Comparison of ENCODE assay signal across 17 cellular contexts in the genomic region with DNA sequence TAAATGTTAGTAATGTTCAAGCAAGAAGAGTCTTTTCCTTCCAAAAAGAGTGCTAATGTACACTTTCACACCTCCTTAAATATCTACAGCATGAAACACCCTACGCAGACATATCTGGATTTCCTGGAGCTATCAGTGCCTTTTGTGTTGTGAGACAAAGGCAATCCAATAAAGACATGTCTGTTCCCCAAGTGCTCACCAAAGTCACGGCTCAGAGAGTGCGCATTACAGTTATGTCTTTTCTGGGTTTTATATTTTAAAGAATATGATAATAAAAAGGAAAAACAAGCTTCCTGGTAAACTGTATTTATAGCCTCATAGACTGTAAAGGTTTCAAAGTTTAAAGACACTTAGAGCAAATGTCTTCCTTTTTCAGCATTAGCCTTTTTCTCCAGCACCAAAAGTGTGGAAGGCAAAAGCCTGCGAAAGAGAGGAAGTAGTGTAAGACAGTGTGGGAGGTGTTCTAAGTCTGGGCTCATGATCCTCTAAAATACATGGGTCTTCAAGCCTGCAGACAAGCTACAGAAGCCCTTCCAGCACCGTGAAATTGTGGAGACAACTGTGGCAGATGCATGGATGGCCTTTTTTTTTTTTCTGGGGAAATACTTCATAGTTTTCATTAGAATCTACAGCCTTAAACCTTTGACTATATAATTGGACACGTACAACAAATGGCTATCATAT.
DNase-seq lines count a peak whose midpoint lies in the region; FAIRE-seq and TF ChIP-seq lines count a peak whose summit lies in the region.
"Had no signal": no experiment of that assay in that cellular context is flagged by ENCODE, and none has a peak within 500 bp of the region (broad histone marks: within the 10 kb centered on the region; RNA-seq: fewer than 3 reads in every experiment).

No MANE protein-coding gene starts in this region.

- H3K4me3 ChIP-seq in Loucy (ENCODE audit: low read length, poor library complexity, severe bottlenecking): no peak overlapping the region
- H3K4me3 ChIP-seq in SK-N-MC: no peak overlapping the region
- H3K4me3 ChIP-seq in mesendoderm (ENCODE audit: low read length): no peak overlapping the region
- H3K4me3 ChIP-seq: BLaER1 treated with 17β-estradiol and CSF1 and Interleukin-3, amounts not matched to agents 10 nM and 100 nM; GM23248; HAP-1 had no signal

- no peak overlapping the region for H3K23ac ChIP-seq in mesendoderm (ENCODE audit: low read length)

- no peaks in the 10 kb centered on the region for H3K36me3 ChIP-seq in Loucy (ENCODE audit: insufficient read depth, low read length)
- no peaks in the 10 kb centered on the region for H3K36me3 ChIP-seq in SK-N-MC (ENCODE audit: insufficient read depth, low read length)
- H3K36me3 ChIP-seq in mesendoderm (ENCODE audit: control insufficient read depth, insufficient read depth, low read length): no peaks in the 10 kb centered on the region
- H3K36me3 ChIP-seq: BLaER1 treated with 17β-estradiol and CSF1 and Interleukin-3, amounts not matched to agents 10 nM and 100 nM; HAP-1 had no signal

- H3K79me2 ChIP-seq in Loucy (ENCODE audit: insufficient read depth, low read length): no peaks in the 10 kb centered on the region
- H3K79me2 ChIP-seq in mesendoderm (ENCODE audit: control insufficient read depth, insufficient read depth, low read length): no peaks in the 10 kb centered on the region

- no peak overlapping the region for H2BK120ac ChIP-seq in mesendoderm (ENCODE audit: low read depth, low read length)

- H4K5ac ChIP-seq in mesendoderm (ENCODE audit: low read length): no peak overlapping the region

- no peaks in the 10 kb centered on the region for H3K9me2 ChIP-seq in Loucy (replicated peaks; ENCODE audit: low read depth, low read length)

- no peak for DNase-seq in SK-N-MC (ENCODE audit: low read depth, low spot score)
- no peak for DNase-seq in mesendoderm
- DNase-seq in superior temporal gyrus (ENCODE audit: extremely low spot score): peak; percentile 67
- DNase-seq in HTR-8/SVneo (ENCODE audit: insufficient read length, low spot score): no peak
- DNase-seq in GM10266 (ENCODE audit: extremely low spot score): no peak
- no peak for DNase-seq in DMS79 treated with DMSO at 0.1 percent for 48 hours (lab: John Stamatoyannopoulos, UW)
- DNase-seq: Calu3; CD8-positive, alpha-beta T cell; DND-41; EL; GM23248 had no signal

- no peak overlapping the region for H2BK15ac ChIP-seq in mesendoderm (replicated peaks; ENCODE audit: low read depth)

- no peak overlapping the region for H3K9ac ChIP-seq in Loucy (ENCODE audit: low read depth, low read length, poor library complexity, severe bottlenecking)
- H3K9ac ChIP-seq in SK-N-MC (ENCODE audit: insufficient read length): no peak overlapping the region
- no peak overlapping the region for H3K9ac ChIP-seq in mesendoderm (ENCODE audit: low read length)
- H3K9ac ChIP-seq: BLaER1 treated with 17β-estradiol and CSF1 and Interleukin-3, amounts not matched to agents 10 nM and 100 nM; GM23248 had no signal

- TF ChIP-seq CTCF in Loucy (conservative IDR thresholded peaks at IDR 0.05; ENCODE audit: low read length) (no peak), GM10266 (IDR thresholded peaks at IDR 0.05; ENCODE audit: control insufficient read depth, insufficient read depth, low read depth, missing control alignments) (no peak)

- no peak overlapping the region for H2BK5ac ChIP-seq in mesendoderm (ENCODE audit: low read length)

- H2AK5ac ChIP-seq in mesendoderm (ENCODE audit: low read length): no peak overlapping the region

- no peaks in the 10 kb centered on the region for H3K9me3 ChIP-seq in Loucy (ENCODE audit: insufficient read depth, low read depth, low read length)
- H3K9me3 ChIP-seq in SK-N-MC (ENCODE audit: low read depth, low read length): no peaks in the 10 kb centered on the region
- H3K9me3 ChIP-seq: BLaER1 treated with 17β-estradiol and CSF1 and Interleukin-3, amounts not matched to agents 10 nM and 100 nM; HAP-1 had no signal

- H3F3A ChIP-seq in Loucy (ENCODE audit: low read depth): no peaks in the 10 kb centered on the region

- H3K79me1 ChIP-seq in mesendoderm (ENCODE audit: low read length): no peaks in the 10 kb centered on the region

- H4K20me1 ChIP-seq in Loucy (ENCODE audit: insufficient read depth, low read length, poor library complexity, severe bottlenecking): no peaks in the 10 kb centered on the region
- H4K20me1 ChIP-seq: BLaER1 treated with 17β-estradiol and CSF1 and Interleukin-3, amounts not matched to agents 10 nM and 100 nM had no signal

- H3K27me3 ChIP-seq in Loucy (ENCODE audit: insufficient read depth, low read length, poor library complexity, severe bottlenecking) (no peaks in the 10 kb centered on the region), mesendoderm (ENCODE audit: insufficient read depth, low read length, poor library complexity) (no peaks in the 10 kb centered on the region)
- H3K27me3 ChIP-seq: BLaER1 treated with 17β-estradiol and CSF1 and Interleukin-3, amounts not matched to agents 10 nM and 100 nM had no signal

- no peak overlapping the region for H3K4me2 ChIP-seq in Loucy (ENCODE audit: low read depth, low read length, poor library complexity, severe bottlenecking)
- no peak overlapping the region for H3K4me2 ChIP-seq in mesendoderm (ENCODE audit: low read length)
- H3K4me2 ChIP-seq: BLaER1 treated with 17β-estradiol and CSF1 and Interleukin-3, amounts not matched to agents 10 nM and 100 nM had no signal

- H2AFZ ChIP-seq in Loucy (ENCODE audit: low read length): peak overlapping the region; percentile 65
- H2AFZ ChIP-seq: GM23248 had no signal

- H4K8ac ChIP-seq in mesendoderm (ENCODE audit: low read depth, low read length): no peak overlapping the region

- H3K4ac ChIP-seq in mesendoderm (ENCODE audit: low read depth, low read length): no peak overlapping the region

- H3K27ac ChIP-seq in SK-N-MC: peak overlapping the region; percentile 38; the same call in 1 of the 2 replicates
- no peak overlapping the region for H3K27ac ChIP-seq in mesendoderm (ENCODE audit: low read depth, low read length)
- H3K27ac ChIP-seq: BLaER1 treated with 17β-estradiol and CSF1 and Interleukin-3, amounts not matched to agents 10 nM and 100 nM; GM23248 had no signal

- peak overlapping the region; percentile 28 for H3K18ac ChIP-seq in mesendoderm (ENCODE audit: low read length)

- WGBS in mesendoderm (ENCODE audit: extremely low coverage, insufficient coverage, low lambda C conversion rate): no CpG with 5 or more reads among the region's 6 CpGs

- H3K4me1 ChIP-seq in Loucy (ENCODE audit: insufficient read depth, low read length, poor library complexity, severe bottlenecking) (no peaks in the 10 kb centered on the region), mesendoderm (ENCODE audit: control insufficient read depth, low read depth, low read length) (no peaks in the 10 kb centered on the region)
- H3K4me1 ChIP-seq: BLaER1 treated with 17β-estradiol and CSF1 and Interleukin-3, amounts not matched to agents 10 nM and 100 nM; HAP-1 had no signal

- H3K56ac ChIP-seq in mesendoderm (ENCODE audit: low read length): no peak overlapping the region

- FAIRE-seq in HTR-8/SVneo (lab: Jason Lieb, UNC): no peak
- FAIRE-seq: A204.1, GM12891, GM18507 had no signal
